In the genomic region with DNA sequence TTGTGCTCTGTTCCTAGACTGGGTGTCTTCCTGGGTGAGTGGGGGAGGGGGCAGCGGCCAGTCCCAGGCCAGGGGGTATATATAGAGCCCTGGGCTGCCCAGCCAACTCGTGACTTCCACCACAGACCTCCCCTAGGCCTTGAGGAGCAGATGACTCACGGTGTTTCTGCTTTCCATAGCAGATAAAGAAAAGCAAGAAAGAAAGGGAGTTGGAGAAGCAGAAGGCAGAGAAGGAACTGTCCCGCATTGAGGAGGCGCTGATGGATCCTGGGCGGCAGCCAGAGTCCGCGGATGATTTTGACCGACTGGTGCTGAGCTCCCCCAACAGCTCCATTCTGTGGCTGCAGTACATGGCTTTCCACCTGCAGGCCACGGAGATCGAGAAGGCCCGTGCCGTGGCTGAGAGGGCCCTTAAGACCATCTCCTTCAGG, we compare ENCODE assay signal across 3 cellular contexts.
A peak's percentile ranks its signal among the peaks of the same experiment; 100 is the strongest.
TF ChIP-seq lines count a peak whose summit lies in the region.

No MANE protein-coding gene starts in this region.

TF ChIP-seq in K562, 482 proteins besides CTCF, POLR2A, EP300 and RAD21:
- TF ChIP-seq, protein P1, sequence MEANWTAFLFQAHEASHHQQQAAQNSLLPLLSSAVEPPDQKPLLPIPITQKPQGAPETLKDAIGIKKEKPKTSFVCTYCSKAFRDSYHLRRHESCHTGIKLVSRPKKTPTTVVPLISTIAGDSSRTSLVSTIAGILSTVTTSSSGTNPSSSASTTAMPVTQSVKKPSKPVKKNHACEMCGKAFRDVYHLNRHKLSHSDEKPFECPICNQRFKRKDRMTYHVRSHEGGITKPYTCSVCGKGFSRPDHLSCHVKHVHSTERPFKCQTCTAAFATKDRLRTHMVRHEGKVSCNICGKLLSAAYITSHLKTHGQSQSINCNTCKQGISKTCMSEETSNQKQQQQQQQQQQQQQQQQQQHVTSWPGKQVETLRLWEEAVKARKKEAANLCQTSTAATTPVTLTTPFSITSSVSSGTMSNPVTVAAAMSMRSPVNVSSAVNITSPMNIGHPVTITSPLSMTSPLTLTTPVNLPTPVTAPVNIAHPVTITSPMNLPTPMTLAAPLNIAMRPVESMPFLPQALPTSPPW (CRISPR knock-in tag; IDR thresholded peaks at IDR 0.05): peak; percentile 14; the same call in 1 of the 2 replicates
- TF ChIP-seq, protein P2, sequence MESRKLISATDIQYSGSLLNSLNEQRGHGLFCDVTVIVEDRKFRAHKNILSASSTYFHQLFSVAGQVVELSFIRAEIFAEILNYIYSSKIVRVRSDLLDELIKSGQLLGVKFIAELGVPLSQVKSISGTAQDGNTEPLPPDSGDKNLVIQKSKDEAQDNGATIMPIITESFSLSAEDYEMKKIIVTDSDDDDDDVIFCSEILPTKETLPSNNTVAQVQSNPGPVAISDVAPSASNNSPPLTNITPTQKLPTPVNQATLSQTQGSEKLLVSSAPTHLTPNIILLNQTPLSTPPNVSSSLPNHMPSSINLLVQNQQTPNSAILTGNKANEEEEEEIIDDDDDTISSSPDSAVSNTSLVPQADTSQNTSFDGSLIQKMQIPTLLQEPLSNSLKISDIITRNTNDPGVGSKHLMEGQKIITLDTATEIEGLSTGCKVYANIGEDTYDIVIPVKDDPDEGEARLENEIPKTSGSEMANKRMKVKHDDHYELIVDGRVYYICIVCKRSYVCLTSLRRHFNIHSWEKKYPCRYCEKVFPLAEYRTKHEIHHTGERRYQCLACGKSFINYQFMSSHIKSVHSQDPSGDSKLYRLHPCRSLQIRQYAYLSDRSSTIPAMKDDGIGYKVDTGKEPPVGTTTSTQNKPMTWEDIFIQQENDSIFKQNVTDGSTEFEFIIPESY (CRISPR knock-in tag; IDR thresholded peaks at IDR 0.05): peak; percentile 71; the same call in 1 of the 2 replicates
- no peak for TF ChIP-seq PKNOX1 (IDR thresholded peaks at IDR 0.05)
- peak; percentile 55; the same call in 1 of the 2 replicates for TF ChIP-seq FOSL1 (tag; conservative IDR thresholded peaks at IDR 0.05)

TF ChIP-seq in GM23338, 12 proteins besides CTCF, POLR2A, EP300 and RAD21 (continues in another document):
- TF ChIP-seq CREB1 (CRISPR knock-in tag; IDR thresholded peaks at IDR 0.05; ENCODE audit: low read depth) (no peak), STAT1 (IDR thresholded peaks at IDR 0.05; ENCODE audit: unreplicated experiment) (no peak), ZNF331 (CRISPR knock-in tag; IDR thresholded peaks at IDR 0.05; ENCODE audit: low read depth) (no peak), POLR2AphosphoS5 (IDR thresholded peaks at IDR 0.05; ENCODE audit: low read depth) (no peak), ETS1 (IDR thresholded peaks at IDR 0.05) (no peak), NANOG (IDR thresholded peaks at IDR 0.05; ENCODE audit: borderline replicate concordance) (no peak), REST (IDR thresholded peaks at IDR 0.05; ENCODE audit: unreplicated experiment) (no peak)

TF ChIP-seq in SK-N-SH treated with all-trans-retinoic acid at 6 μM for 48 hours, 23 proteins besides CTCF, POLR2A, EP300 and RAD21:
- TF ChIP-seq BACH2 (CRISPR knock-in tag; IDR thresholded peaks at IDR 0.05; ENCODE audit: borderline replicate concordance) (no peak), ZNF70 (CRISPR knock-in tag; IDR thresholded peaks at IDR 0.05) (no peak), ZFP3 (CRISPR knock-in tag; IDR thresholded peaks at IDR 0.05) (no peak), GLIS3 (CRISPR knock-in tag; IDR thresholded peaks at IDR 0.05) (no peak), SNAI2 (CRISPR knock-in tag; IDR thresholded peaks at IDR 0.05) (no peak), TOX (CRISPR knock-in tag; IDR thresholded peaks at IDR 0.05; ENCODE audit: borderline replicate concordance) (no peak), ARNTL (CRISPR knock-in tag; IDR thresholded peaks at IDR 0.05; ENCODE audit: borderline replicate concordance, low read depth) (no peak), PPARA (CRISPR knock-in tag; IDR thresholded peaks at IDR 0.05; ENCODE audit: borderline replicate concordance) (no peak), TCF4 (CRISPR knock-in tag; IDR thresholded peaks at IDR 0.05; ENCODE audit: borderline replicate concordance) (no peak), OSR1 (CRISPR knock-in tag; IDR thresholded peaks at IDR 0.05) (no peak), CSDC2 (CRISPR knock-in tag; IDR thresholded peaks at IDR 0.05) (no peak), CREB5 (CRISPR knock-in tag; IDR thresholded peaks at IDR 0.05; ENCODE audit: low read depth) (no peak), ZC3H10 (CRISPR knock-in tag; IDR thresholded peaks at IDR 0.05) (no peak), ZNF565 (CRISPR knock-in tag; conservative IDR thresholded peaks at IDR 0.05; ENCODE audit: low read depth) (no peak), ISL1 (CRISPR knock-in tag; IDR thresholded peaks at IDR 0.05) (no peak)
- TF ChIP-seq, protein P3, sequence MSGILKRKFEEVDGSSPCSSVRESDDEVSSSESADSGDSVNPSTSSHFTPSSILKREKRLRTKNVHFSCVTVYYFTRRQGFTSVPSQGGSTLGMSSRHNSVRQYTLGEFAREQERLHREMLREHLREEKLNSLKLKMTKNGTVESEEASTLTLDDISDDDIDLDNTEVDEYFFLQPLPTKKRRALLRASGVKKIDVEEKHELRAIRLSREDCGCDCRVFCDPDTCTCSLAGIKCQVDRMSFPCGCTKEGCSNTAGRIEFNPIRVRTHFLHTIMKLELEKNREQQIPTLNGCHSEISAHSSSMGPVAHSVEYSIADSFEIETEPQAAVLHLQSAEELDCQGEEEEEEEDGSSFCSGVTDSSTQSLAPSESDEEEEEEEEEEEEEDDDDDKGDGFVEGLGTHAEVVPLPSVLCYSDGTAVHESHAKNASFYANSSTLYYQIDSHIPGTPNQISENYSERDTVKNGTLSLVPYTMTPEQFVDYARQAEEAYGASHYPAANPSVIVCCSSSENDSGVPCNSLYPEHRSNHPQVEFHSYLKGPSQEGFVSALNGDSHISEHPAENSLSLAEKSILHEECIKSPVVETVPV (CRISPR knock-in tag; IDR thresholded peaks at IDR 0.05): no peak
- TF ChIP-seq, protein P4, sequence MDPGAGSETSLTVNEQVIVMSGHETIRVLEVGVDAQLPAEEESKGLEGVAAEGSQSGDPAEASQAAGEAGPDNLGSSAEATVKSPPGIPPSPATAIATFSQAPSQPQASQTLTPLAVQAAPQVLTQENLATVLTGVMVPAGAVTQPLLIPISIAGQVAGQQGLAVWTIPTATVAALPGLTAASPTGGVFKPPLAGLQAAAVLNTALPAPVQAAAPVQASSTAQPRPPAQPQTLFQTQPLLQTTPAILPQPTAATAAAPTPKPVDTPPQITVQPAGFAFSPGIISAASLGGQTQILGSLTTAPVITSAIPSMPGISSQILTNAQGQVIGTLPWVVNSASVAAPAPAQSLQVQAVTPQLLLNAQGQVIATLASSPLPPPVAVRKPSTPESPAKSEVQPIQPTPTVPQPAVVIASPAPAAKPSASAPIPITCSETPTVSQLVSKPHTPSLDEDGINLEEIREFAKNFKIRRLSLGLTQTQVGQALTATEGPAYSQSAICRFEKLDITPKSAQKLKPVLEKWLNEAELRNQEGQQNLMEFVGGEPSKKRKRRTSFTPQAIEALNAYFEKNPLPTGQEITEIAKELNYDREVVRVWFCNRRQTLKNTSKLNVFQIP (CRISPR knock-in tag; IDR thresholded peaks at IDR 0.05; ENCODE audit: borderline replicate concordance, low read depth): no peak
